In genomic region chr14:101763941-101764709, GRCh38 we compare ENCODE assay signal across 18 cellular contexts. TPM values are rescaled to one million over a fixed set of nuclear protein-coding genes. Genes with fewer than 3 reads are reported as not detected.
DNase-seq lines count a peak whose midpoint lies in the region; ATAC-seq and TF ChIP-seq lines count a peak whose summit lies in the region.
"Had no signal": no experiment of that assay in that cellular context is flagged by ENCODE, and none has a peak within 500 bp of the region (broad histone marks: within the 10 kb centered on the region; RNA-seq: fewer than 3 reads in every experiment).

No MANE protein-coding gene starts in this region.

- H3K27me3 ChIP-seq in breast epithelium: no peaks in the 10 kb centered on the region
- H3K27me3 ChIP-seq: brain microvascular endothelial cell had no signal

- H3K27ac ChIP-seq in breast epithelium (peak overlapping the region in 1 of 2 donors; percentile 3), substantia nigra (ENCODE audit: low read depth, low read length, poor library complexity, severe bottlenecking) (no peak overlapping the region)
- H3K27ac ChIP-seq: brain microvascular endothelial cell, WERI-Rb-1 had no signal

- H3K27me3 Mint-ChIP-seq in MCF 10A (ENCODE audit: insufficient read depth, unreplicated experiment) (no peaks in the 10 kb centered on the region), mesothelial cell of epicardium (ENCODE audit: low read depth) (peaks cover 2% of the 10 kb centered on the region)
- H3K27me3 Mint-ChIP-seq in activated T-helper 2 cell treated with anti-CD3 and anti-CD28 coated beads, Interferon-gamma antibody, Interleukin-2, Interleukin-4, amounts not matched to agents 10 μg/mL and 5 μg/mL and 100 μg/mL, durations not matched to agents 14 hours and 24 hours and 36 hours (ENCODE audit: low read depth): peaks cover 2% of the 10 kb centered on the region

- TF ChIP-seq POLR2A in breast epithelium (IDR thresholded peaks at IDR 0.05): no peak

- H3K9me3 Mint-ChIP-seq in MCF 10A (ENCODE audit: unreplicated experiment) (peaks cover 2% of the 10 kb centered on the region), mesothelial cell of epicardium (no peaks in the 10 kb centered on the region)
- no peaks in the 10 kb centered on the region for H3K9me3 Mint-ChIP-seq in activated T-helper 2 cell treated with anti-CD3 and anti-CD28 coated beads, Interferon-gamma antibody, Interleukin-2, Interleukin-4, amounts not matched to agents 10 μg/mL and 5 μg/mL and 100 μg/mL, durations not matched to agents 14 hours and 24 hours and 36 hours

- no peak overlapping the region for H3K4me3 ChIP-seq in breast epithelium
- H3K4me3 ChIP-seq: skin epidermis had no signal

- H3K27ac Mint-ChIP-seq in MCF 10A (ENCODE audit: low read depth, unreplicated experiment) (no peak overlapping the region), mesothelial cell of epicardium (no peak overlapping the region)
- peak overlapping the region; percentile 3 for H3K27ac Mint-ChIP-seq in activated T-helper 2 cell treated with anti-CD3 and anti-CD28 coated beads, Interferon-gamma antibody, Interleukin-2, Interleukin-4, amounts not matched to agents 10 μg/mL and 5 μg/mL and 100 μg/mL, durations not matched to agents 14 hours and 24 hours and 36 hours

- ATAC-seq in HG02885 (IDR thresholded peaks at IDR 0.05; ENCODE audit: poor library complexity, unreplicated experiment): no peak
- ATAC-seq: SK-N-SH treated with all-trans-retinoic acid at 6 μM for 48 hours had no signal

- CTCF ChIA-PET in MCF 10A (lab: Yijun Ruan, JAX): interaction anchor here (1.3 kb wide), 1 partner anchor 57 kb away, joined by 5 read pairs; no protein-coding TSS in a partner anchor

- H3K9me3 ChIP-seq in breast epithelium: no peaks in the 10 kb centered on the region

- DNase-seq in MCF 10A (ENCODE audit: unreplicated experiment) (no peak), breast epithelium (ENCODE audit: low spot score in 2 of 2) (no peak), mesothelial cell of epicardium (ENCODE audit: low spot score in 2 of 2, unreplicated experiment in 2 of 2) (no peak), substantia nigra (lab: John Stamatoyannopoulos, UW) (no peak), activated gamma-delta T cell (lab: John Stamatoyannopoulos, UW) (no peak), NCI-H2227 treated with DMSO at 0.1 percent for 48 hours (lab: John Stamatoyannopoulos, UW) (no peak)
- no peak for DNase-seq in activated T-helper 2 cell treated with anti-CD3 and anti-CD28 coated beads, Interferon-gamma antibody, Interleukin-2, Interleukin-4, amounts not matched to agents 10 μg/mL and 5 μg/mL and 100 μg/mL, durations not matched to agents 14 hours and 24 hours and 36 hours (ENCODE audit: low spot score)
- DNase-seq: brain microvascular endothelial cell, DMS79, H7, Karpas-422, NCI-H1436 treated with DMSO at 0.1 percent for 48 hours, NCI-H446, occipital lobe, WERI-Rb-1 had no signal

- intact Hi-C loops in MCF 10A (cut with micrococcal nuclease) (loop anchor here (5.0 kb wide), 1 partner anchor 42 kb away; no protein-coding TSS in a partner anchor), breast epithelium (cut with DNase I; ENCODE audit: low total_unique reads) (no loop called here)
- intact Hi-C loops in activated T-helper 2 cell treated with anti-CD3 and anti-CD28 coated beads, Interferon-gamma antibody, Interleukin-2, Interleukin-4, amounts not matched to agents 10 μg/mL and 5 μg/mL and 100 μg/mL, durations not matched to agents 14 hours and 24 hours and 36 hours (cut with micrococcal nuclease): no loop called here

- H3K4me3 Mint-ChIP-seq in MCF 10A (ENCODE audit: unreplicated experiment): no peak overlapping the region
- peak overlapping the region; percentile 63 for H3K4me3 Mint-ChIP-seq in activated T-helper 2 cell treated with anti-CD3 and anti-CD28 coated beads, Interferon-gamma antibody, Interleukin-2, Interleukin-4, amounts not matched to agents 10 μg/mL and 5 μg/mL and 100 μg/mL, durations not matched to agents 14 hours and 24 hours and 36 hours (ENCODE audit: low read depth)
- peak overlapping the region; percentile 5 for H3K4me3 Mint-ChIP-seq in mesothelial cell of epicardium

- H3K36me3 Mint-ChIP-seq in MCF 10A (ENCODE audit: insufficient read depth, unreplicated experiment) (peaks cover 41% of the 10 kb centered on the region), mesothelial cell of epicardium (peaks cover 20% of the 10 kb centered on the region)
- peaks cover 27% of the 10 kb centered on the region for H3K36me3 Mint-ChIP-seq in activated T-helper 2 cell treated with anti-CD3 and anti-CD28 coated beads, Interferon-gamma antibody, Interleukin-2, Interleukin-4, amounts not matched to agents 10 μg/mL and 5 μg/mL and 100 μg/mL, durations not matched to agents 14 hours and 24 hours and 36 hours (ENCODE audit: low read depth)

- H3K36me3 ChIP-seq in breast epithelium: no peaks in the 10 kb centered on the region
- H3K36me3 ChIP-seq: brain microvascular endothelial cell had no signal

- TSS peak; percentile 19 for BruUV-seq in MCF 10A (replicated peaks; lab: Mats Ljungman, UMichigan)

- TF ChIP-seq CTCF in MCF 10A (IDR thresholded peaks at IDR 0.05; ENCODE audit: unreplicated experiment): no peak
- no peak for TF ChIP-seq CTCF in breast epithelium (IDR thresholded peaks at IDR 0.05)
- no peak for TF ChIP-seq CTCF in mesothelial cell of epicardium (IDR thresholded peaks at IDR 0.05; ENCODE audit: unreplicated experiment)

- H3K4me1 Mint-ChIP-seq in MCF 10A (ENCODE audit: insufficient read depth, unreplicated experiment) (peaks cover 20% of the 10 kb centered on the region), mesothelial cell of epicardium (peaks cover 16% of the 10 kb centered on the region)
- peaks cover 33% of the 10 kb centered on the region for H3K4me1 Mint-ChIP-seq in activated T-helper 2 cell treated with anti-CD3 and anti-CD28 coated beads, Interferon-gamma antibody, Interleukin-2, Interleukin-4, amounts not matched to agents 10 μg/mL and 5 μg/mL and 100 μg/mL, durations not matched to agents 14 hours and 24 hours and 36 hours (ENCODE audit: low read depth)

- no peaks in the 10 kb centered on the region for H3K4me1 ChIP-seq in breast epithelium

- POLR2A ChIA-PET in MCF 10A (lab: Yijun Ruan, JAX): interaction anchor here (0.8 to 2.8 kb wide), 4 partner anchors 33 to 184 kb away, joined by 3 to 32 read pairs (median 6); no protein-coding TSS in a partner anchor

RNA-seq across cellular contexts. Expression of gene PPP2R5C, which starts 2.6 kb away (rescaled TPM):
- 118 and 122 TPM in 2 replicates for total RNA-seq in MCF 10A (2022)
- total RNA-seq in breast epithelium: 100 to 1,000 TPM in 2 of 3 donors, 10 to 100 TPM in 1; 90.5 to 105 (median 102) TPM
- total RNA-seq in activated T-helper 2 cell treated with anti-CD3 and anti-CD28 coated beads, Interferon-gamma antibody, Interleukin-2, Interleukin-4, amounts not matched to agents 10 μg/mL and 5 μg/mL and 100 μg/mL, durations not matched to agents 14 hours and 24 hours and 36 hours: 170 and 174 TPM in 2 replicates
- total RNA-seq in mesothelial cell of epicardium: 115 to 126 TPM (median 125 TPM) in 3 replicates
